16 cellular contexts compared by ENCODE assay signal in the genomic region with DNA sequence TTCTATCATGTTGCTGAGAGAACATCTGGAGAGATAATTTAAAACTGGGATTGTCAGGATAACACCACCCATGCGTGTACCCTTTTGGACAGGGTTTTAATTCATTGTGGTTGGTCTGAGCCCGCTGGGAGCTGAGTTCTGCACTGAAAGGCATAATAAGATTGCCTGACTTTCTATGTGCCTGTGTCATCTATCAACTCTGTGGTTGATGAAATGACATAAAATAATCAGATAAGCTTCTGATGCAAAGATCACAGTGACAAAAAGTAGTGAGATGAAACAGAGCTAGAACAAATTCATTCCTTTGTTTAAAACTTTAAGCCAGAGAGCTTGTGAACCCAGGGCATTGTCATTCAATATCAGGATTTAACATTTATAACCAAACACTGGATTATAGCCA.
DNase-seq lines count a peak whose midpoint lies in the region; ATAC-seq, FAIRE-seq and TF ChIP-seq lines count a peak whose summit lies in the region.
"Had no signal": no experiment of that assay in that cellular context is flagged by ENCODE, and none has a peak within 500 bp of the region (broad histone marks: within the 10 kb centered on the region; RNA-seq: fewer than 3 reads in every experiment).

No MANE protein-coding gene starts in this region.

- peak; percentile 6 for FAIRE-seq in K562 (lab: Jason Lieb, UNC)

- WGBS in K562 (ENCODE audit: insufficient coverage, low coverage, missing lambda C conversion rate) = 6% methylated on average over 2 of the region's 2 CpGs
- WGBS in thyroid gland, 2 donors = 79 to 83% methylated on average over 2 of the region's 2 CpGs

- TF ChIP-seq CTCF in K562 (IDR thresholded peaks at IDR 0.05 in 2 of 3, conservative IDR thresholded peaks at IDR 0.05 in 1 of 3; ENCODE audit: insufficient read depth in 2 of 3, low read depth in 1 of 3, low read length in 3 of 3) (no peak), neural cell (IDR thresholded peaks at IDR 0.05; ENCODE audit: poor library complexity, severe bottlenecking) (no peak), thyroid gland (IDR thresholded peaks at IDR 0.05) (no peak)

- H3K4me1 ChIP-seq in K562 (replicated peaks in 1 of 2; ENCODE audit: control insufficient read depth in 2 of 2, insufficient read depth in 2 of 2, low read length in 2 of 2) (peaks cover 0 to 5% of the 10 kb centered on the region in 2 experiments; a peak in 1 of 5 replicates), thyroid gland (no peaks in the 10 kb centered on the region)
- H3K4me1 ChIP-seq: BLaER1 treated with 17β-estradiol and CSF1 and Interleukin-3, amounts not matched to agents 10 nM and 100 nM had no signal

- in situ Hi-C loops in K562 (cut with MboI) = no loop called here

- H3K27ac ChIP-seq in K562 (ENCODE audit: extremely low read depth, low read depth, low read length) (no peak overlapping the region), neural cell (ENCODE audit: low read length) (no peak overlapping the region), thyroid gland (no peak overlapping the region)
- H3K27ac ChIP-seq: BLaER1 treated with 17β-estradiol and CSF1 and Interleukin-3, amounts not matched to agents 10 nM and 100 nM; GM23248 had no signal

- H3K79me2 ChIP-seq in K562 (ENCODE audit: control insufficient read depth, insufficient read depth, low read length) (no peaks in the 10 kb centered on the region), neural cell (replicated peaks; ENCODE audit: insufficient read depth, low read length) (no peaks in the 10 kb centered on the region)

- no peaks in the 10 kb centered on the region for H3K27me3 ChIP-seq in K562 (ENCODE audit: control insufficient read depth in 2 of 2, insufficient read depth in 2 of 2, low read length in 2 of 2)
- no peaks in the 10 kb centered on the region for H3K27me3 ChIP-seq in neural cell (ENCODE audit: insufficient read depth, low read depth, low read length)
- H3K27me3 ChIP-seq in thyroid gland = no peaks in the 10 kb centered on the region
- H3K27me3 ChIP-seq: BLaER1 treated with 17β-estradiol and CSF1 and Interleukin-3, amounts not matched to agents 10 nM and 100 nM had no signal

- H4K20me1 ChIP-seq in K562 (replicated peaks; ENCODE audit: control insufficient read depth, insufficient read depth, low read length) (no peaks in the 10 kb centered on the region), neural cell (ENCODE audit: insufficient read depth) (no peaks in the 10 kb centered on the region)
- H4K20me1 ChIP-seq: BLaER1 treated with 17β-estradiol and CSF1 and Interleukin-3, amounts not matched to agents 10 nM and 100 nM had no signal

- no peak for TF ChIP-seq EP300 in K562 (IDR thresholded peaks at IDR 0.05; ENCODE audit: low read length)
- TF ChIP-seq EP300 in neural cell (conservative IDR thresholded peaks at IDR 0.05; ENCODE audit: poor library complexity, severe bottlenecking) = peak; percentile 50

- H3K36me3 ChIP-seq in K562 (ENCODE audit: control insufficient read depth, insufficient read depth, low read length) (no peaks in the 10 kb centered on the region), neural cell (ENCODE audit: insufficient read depth, low read length) (no peaks in the 10 kb centered on the region), thyroid gland (no peaks in the 10 kb centered on the region)
- H3K36me3 ChIP-seq: BLaER1 treated with 17β-estradiol and CSF1 and Interleukin-3, amounts not matched to agents 10 nM and 100 nM had no signal

- POLR2A ChIA-PET in K562 (lab: Yijun Ruan, JAX) = interaction anchor here (0.7 kb wide), 1 partner anchor 519 kb away, joined by 3 read pairs; no protein-coding TSS in a partner anchor

- H3K9me3 ChIP-seq in K562 (replicated peaks; ENCODE audit: control insufficient read depth, insufficient read depth, low read depth, low read length) (no peaks in the 10 kb centered on the region), neural cell (ENCODE audit: low read length) (no peaks in the 10 kb centered on the region), thyroid gland (no peaks in the 10 kb centered on the region)
- H3K9me3 ChIP-seq: BLaER1 treated with 17β-estradiol and CSF1 and Interleukin-3, amounts not matched to agents 10 nM and 100 nM had no signal

- no peak overlapping the region for H3K4me3 ChIP-seq in K562
- H3K4me3 ChIP-seq in neural cell (ENCODE audit: low read length) = no peak overlapping the region
- H3K4me3 ChIP-seq in thyroid gland (replicated peaks in 1 of 3) = no peak overlapping the region
- H3K4me3 ChIP-seq: BLaER1 treated with 17β-estradiol and CSF1 and Interleukin-3, amounts not matched to agents 10 nM and 100 nM; GM23248 had no signal

- no peak overlapping the region for H3K9ac ChIP-seq in K562 (ENCODE audit: insufficient read depth in 1 of 2, low read depth in 2 of 2, low read length in 2 of 2)
- H3K9ac ChIP-seq in neural cell (ENCODE audit: low read length) = no peak overlapping the region
- H3K9ac ChIP-seq: BLaER1 treated with 17β-estradiol and CSF1 and Interleukin-3, amounts not matched to agents 10 nM and 100 nM; GM23248 had no signal

- no TSS peak for BruUV-seq in K562 (replicated peaks; lab: Mats Ljungman, UMichigan)

- no peaks in the 10 kb centered on the region for H3K9me1 ChIP-seq in K562 (ENCODE audit: control insufficient read depth, insufficient read depth, low read length)

- no peaks in the 10 kb centered on the region for H3K9me2 ChIP-seq in neural cell (ENCODE audit: insufficient read depth, low read length)

- intact Hi-C loops in K562 (cut with micrococcal nuclease) (no loop called here), thyroid gland (cut with DNase I) (no loop called here)

- H2AFZ ChIP-seq in K562 (ENCODE audit: low read depth, low read length) (no peak overlapping the region), neural cell (ENCODE audit: low read depth, low read length) (no peak overlapping the region)
- H2AFZ ChIP-seq: GM23248 had no signal

- TF ChIP-seq POLR2A in K562 (conservative IDR thresholded peaks at IDR 0.05) = no peak
- no peak for TF ChIP-seq POLR2A in thyroid gland (IDR thresholded peaks at IDR 0.05)

- TF ChIP-seq RAD21 in K562 (CRISPR knock-in tag; conservative IDR thresholded peaks at IDR 0.05 in 1 of 2, IDR thresholded peaks at IDR 0.05 in 1 of 2) (no peak), neural cell (conservative IDR thresholded peaks at IDR 0.05) (no peak)

- H3K4me2 ChIP-seq in K562 (ENCODE audit: insufficient read depth, low read length) (no peak overlapping the region), neural cell (ENCODE audit: low read length) (no peak overlapping the region)
- H3K4me2 ChIP-seq: BLaER1 treated with 17β-estradiol and CSF1 and Interleukin-3, amounts not matched to agents 10 nM and 100 nM had no signal

- H3F3A ChIP-seq in neural cell (ENCODE audit: insufficient read depth, low read length, poor library complexity, severe bottlenecking) = no peaks in the 10 kb centered on the region

- CTCF ChIA-PET in K562 (lab: Yijun Ruan, JAX; ENCODE audit: low intra/inter-chr PET ratio) = no interaction called here

- DNase-seq in activated CD4-positive, CD25-positive, alpha-beta regulatory T cell treated with anti-CD3 and anti-CD28 coated beads, Interleukin-2, amount 50 U/mL, for 72 hours = no peak
- DNase-seq in SK-N-DZ (ENCODE audit: low spot score) (peak; percentile 28), K562 (ENCODE audit: extremely low read depth in 1 of 4, low spot score in 3 of 4) (no peak), thyroid gland (no peak), middle frontal gyrus (ENCODE audit: extremely low spot score, low spot score) (no peak)
- DNase-seq: 8988T; ACHN; Calu3; CD4-positive, alpha-beta T cell; DMS 273 treated with DMSO at 0.1 percent for 48 hours; H9 had no signal

- ATAC-seq in activated CD4-positive, CD25-positive, alpha-beta regulatory T cell treated with anti-CD3 and anti-CD28 coated beads, Interleukin-2, amount 50 U/mL, for 24 hours = peak; percentile 24 to 53
- ATAC-seq in K562 (no peak), HG03280 (IDR thresholded peaks at IDR 0.05; ENCODE audit: unreplicated experiment) (no peak)

TF ChIP-seq in K562, 482 proteins besides CTCF, POLR2A, EP300 and RAD21:
- no peak for TF ChIP-seq SMAD2 (IDR thresholded peaks at IDR 0.05; ENCODE audit: low read depth, low read length)
- TF ChIP-seq MEIS2 (IDR thresholded peaks at IDR 0.05; ENCODE audit: partially characterized antibody) = peak; percentile 52

TF ChIP-seq in neural cell, 6 proteins besides CTCF, POLR2A, EP300 and RAD21:
- TF ChIP-seq EZH2 (IDR thresholded peaks at IDR 0.05; ENCODE audit: borderline replicate concordance, insufficient read depth, low read length, poor library complexity, severe bottlenecking) = no peak
- no peak for TF ChIP-seq MXI1 (conservative IDR thresholded peaks at IDR 0.05; ENCODE audit: poor library complexity, severe bottlenecking)
- TF ChIP-seq, protein P1, sequence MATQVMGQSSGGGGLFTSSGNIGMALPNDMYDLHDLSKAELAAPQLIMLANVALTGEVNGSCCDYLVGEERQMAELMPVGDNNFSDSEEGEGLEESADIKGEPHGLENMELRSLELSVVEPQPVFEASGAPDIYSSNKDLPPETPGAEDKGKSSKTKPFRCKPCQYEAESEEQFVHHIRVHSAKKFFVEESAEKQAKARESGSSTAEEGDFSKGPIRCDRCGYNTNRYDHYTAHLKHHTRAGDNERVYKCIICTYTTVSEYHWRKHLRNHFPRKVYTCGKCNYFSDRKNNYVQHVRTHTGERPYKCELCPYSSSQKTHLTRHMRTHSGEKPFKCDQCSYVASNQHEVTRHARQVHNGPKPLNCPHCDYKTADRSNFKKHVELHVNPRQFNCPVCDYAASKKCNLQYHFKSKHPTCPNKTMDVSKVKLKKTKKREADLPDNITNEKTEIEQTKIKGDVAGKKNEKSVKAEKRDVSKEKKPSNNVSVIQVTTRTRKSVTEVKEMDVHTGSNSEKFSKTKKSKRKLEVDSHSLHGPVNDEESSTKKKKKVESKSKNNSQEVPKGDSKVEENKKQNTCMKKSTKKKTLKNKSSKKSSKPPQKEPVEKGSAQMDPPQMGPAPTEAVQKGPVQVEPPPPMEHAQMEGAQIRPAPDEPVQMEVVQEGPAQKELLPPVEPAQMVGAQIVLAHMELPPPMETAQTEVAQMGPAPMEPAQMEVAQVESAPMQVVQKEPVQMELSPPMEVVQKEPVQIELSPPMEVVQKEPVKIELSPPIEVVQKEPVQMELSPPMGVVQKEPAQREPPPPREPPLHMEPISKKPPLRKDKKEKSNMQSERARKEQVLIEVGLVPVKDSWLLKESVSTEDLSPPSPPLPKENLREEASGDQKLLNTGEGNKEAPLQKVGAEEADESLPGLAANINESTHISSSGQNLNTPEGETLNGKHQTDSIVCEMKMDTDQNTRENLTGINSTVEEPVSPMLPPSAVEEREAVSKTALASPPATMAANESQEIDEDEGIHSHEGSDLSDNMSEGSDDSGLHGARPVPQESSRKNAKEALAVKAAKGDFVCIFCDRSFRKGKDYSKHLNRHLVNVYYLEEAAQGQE (IDR thresholded peaks at IDR 0.05; ENCODE audit: borderline replicate concordance) = no peak
- TF ChIP-seq TAF1 (IDR thresholded peaks at IDR 0.05; ENCODE audit: low read depth) = no peak

Comparison
In these comparisons a context has a peak if more than half of its experiments do, and no peak if none do; other contexts are left out.
1. ATAC-seq: peak in activated CD4-positive, CD25-positive, alpha-beta regulatory T cell treated with anti-CD3 and anti-CD28 coated beads, Interleukin-2, amount 50 U/mL, for 24 hours (2 of 2); none in K562 (single experiment) and HG03280 (single experiment).